ENCODE assay signal across 23 cellular contexts in the genomic region with DNA sequence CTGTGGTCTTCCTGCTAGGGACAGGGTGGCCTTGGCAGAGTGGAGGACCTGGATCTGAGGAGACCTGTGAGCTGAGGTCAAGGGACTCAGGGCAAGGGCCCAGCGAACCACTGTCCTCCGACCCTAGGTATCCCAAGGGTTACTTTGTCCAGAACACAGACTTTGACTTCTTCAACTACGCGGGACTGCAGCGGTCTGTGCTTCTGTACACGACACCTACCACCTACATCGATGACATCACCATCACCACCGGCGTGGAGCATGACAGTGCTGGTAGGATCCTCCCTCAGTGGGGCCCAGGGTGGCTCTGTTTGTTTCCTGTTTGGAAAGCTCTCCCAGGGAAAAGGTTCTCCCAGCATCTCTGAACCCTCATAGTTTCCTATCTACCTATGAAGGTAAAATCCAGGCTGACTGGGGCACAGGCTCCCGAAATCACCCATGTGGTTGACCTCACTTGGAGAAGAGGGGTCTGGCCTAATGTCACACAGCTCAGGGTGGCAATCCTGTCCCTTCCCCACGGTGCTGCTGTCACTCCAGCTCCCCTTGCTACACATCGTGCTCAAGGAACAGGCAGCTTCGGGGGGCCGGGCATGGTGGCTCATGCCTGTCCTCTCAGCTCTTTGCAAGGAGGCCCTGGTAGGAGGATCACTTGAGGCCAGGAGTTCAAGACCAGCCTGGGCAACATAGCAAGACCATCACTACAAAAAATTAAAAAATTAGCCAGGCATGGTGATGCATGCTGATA. TPM values are rescaled to one million over a fixed set of nuclear protein-coding genes. Genes with fewer than 3 reads are reported as not detected.
DNase-seq lines count a peak whose midpoint lies in the region; FAIRE-seq and TF ChIP-seq lines count a peak whose summit lies in the region.
"Had no signal": no experiment of that assay in that cellular context is flagged by ENCODE, and none has a peak within 500 bp of the region (broad histone marks: within the 10 kb centered on the region; RNA-seq: fewer than 3 reads in every experiment).

No MANE protein-coding gene starts in this region.

- H3K4me1 ChIP-seq in sigmoid colon, result no peaks in the 10 kb centered on the region
- H3K4me1 ChIP-seq: A549, Caco-2 had no signal

- peaks cover 10 to 33% (median 15%) of the 10 kb centered on the region in 4 donors for H3K9me3 ChIP-seq in sigmoid colon

- no peak overlapping the region for H3K27ac ChIP-seq in sigmoid colon
- H3K27ac ChIP-seq: 22Rv1, A549, C4-2B, HL-60 had no signal

- no peaks in the 10 kb centered on the region for H3K4me1 Mint-ChIP-seq in endothelial cell (ENCODE audit: unreplicated experiment)

- peak; percentile 57 for DNase-seq in activated effector memory CD4-positive, alpha-beta T cell treated with anti-CD3 and anti-CD28 coated beads, Interleukin-2, amount 50 U/mL, for 16 hours
- no peak for DNase-seq in activated effector memory CD4-positive, alpha-beta T cell treated with Interleukin-2 at 50 U/mL for 16 hours
- no peak for DNase-seq in endothelial cell (ENCODE audit: low spot score)
- peak; percentile 30 for DNase-seq in sigmoid colon
- DNase-seq in cortex of kidney (lab: John Stamatoyannopoulos, UW), result no peak
- DNase-seq in urothelium cell line (ENCODE audit: low spot score), result no peak
- no peak for DNase-seq in NCI-H1694 (lab: John Stamatoyannopoulos, UW)
- DNase-seq: AML-193; Caco-2; CD4-positive, alpha-beta T cell; GOT3; H7; HFFc6; IMR-90 had no signal

- peaks cover 6% of the 10 kb centered on the region for H3K36me3 Mint-ChIP-seq in endothelial cell (ENCODE audit: low read depth, unreplicated experiment)

- no peaks in the 10 kb centered on the region for H3K36me3 ChIP-seq in sigmoid colon

- H3K27me3 Mint-ChIP-seq in endothelial cell (ENCODE audit: unreplicated experiment), result peaks cover 6% of the 10 kb centered on the region
- H3K27me3 Mint-ChIP-seq: CD4-positive, alpha-beta T cell had no signal

- H3K4me3 Mint-ChIP-seq in endothelial cell (ENCODE audit: unreplicated experiment), result peak overlapping the region; percentile 69
- H3K4me3 Mint-ChIP-seq: CD4-positive, alpha-beta T cell; HFFc6 had no signal

- no peak overlapping the region for H3K27ac Mint-ChIP-seq in endothelial cell (ENCODE audit: unreplicated experiment)
- H3K27ac Mint-ChIP-seq: CD4-positive, alpha-beta T cell; HFFc6 had no signal

- TF ChIP-seq POLR2A in sigmoid colon (IDR thresholded peaks at IDR 0.05), result no peak

- TF ChIP-seq CTCF in endothelial cell (IDR thresholded peaks at IDR 0.05; ENCODE audit: unreplicated experiment), result no peak
- no peak for TF ChIP-seq CTCF in sigmoid colon (IDR thresholded peaks at IDR 0.05)

- FAIRE-seq in urothelium cell line (lab: Jason Lieb, UNC), result no peak
- FAIRE-seq: A549, D721Med, G401.6, GM12891 had no signal

- H3K9me3 Mint-ChIP-seq in endothelial cell (ENCODE audit: unreplicated experiment), result peaks cover 7% of the 10 kb centered on the region

- no peaks in the 10 kb centered on the region for H3K27me3 ChIP-seq in sigmoid colon

- intact Hi-C loops in sigmoid colon (cut with DNase I), result no loop called here

- WGBS in sigmoid colon, 2 donors, result 76 to 79% methylated on average over 14 of the region's 14 CpGs

- no peak for TF ChIP-seq EP300 in sigmoid colon (IDR thresholded peaks at IDR 0.05)

- H3K4me3 ChIP-seq in sigmoid colon, result no peak overlapping the region
- H3K4me3 ChIP-seq: A549 had no signal

RNA-seq across cellular contexts. Expression of a gene that starts 57.6 kb away (rescaled TPM):
- total RNA-seq in endothelial cell (ENCODE audit: unreplicated experiment), result not detected
- total RNA-seq in sigmoid colon, result 1 to 10 TPM; 1.8 to 8.6 (median 3.8) TPM
- under 1 TPM in 2 of 3 donors, not detected in 1; 0.06 to 0.60 TPM for polyA plus RNA-seq in sigmoid colon
- total RNA-seq: Caco-2, H7, HT1080, IMR-90 had no signal
- polyA plus RNA-seq: A549, BJ, IMR-90 had no signal

Comparison
In these comparisons a context has a peak if more than half of its experiments do, and no peak if none do; other contexts are left out.
1. DNase-seq: peak in activated effector memory CD4-positive, alpha-beta T cell treated with anti-CD3 and anti-CD28 coated beads, Interleukin-2, amount 50 U/mL, for 16 hours (single experiment) and sigmoid colon (single experiment); none in activated effector memory CD4-positive, alpha-beta T cell treated with Interleukin-2 at 50 U/mL for 16 hours (single experiment), endothelial cell (single experiment), cortex of kidney (single experiment), urothelium cell line (single experiment) and NCI-H1694 (single experiment).